ENCODE assay signal across 19 cellular contexts in the genomic region with DNA sequence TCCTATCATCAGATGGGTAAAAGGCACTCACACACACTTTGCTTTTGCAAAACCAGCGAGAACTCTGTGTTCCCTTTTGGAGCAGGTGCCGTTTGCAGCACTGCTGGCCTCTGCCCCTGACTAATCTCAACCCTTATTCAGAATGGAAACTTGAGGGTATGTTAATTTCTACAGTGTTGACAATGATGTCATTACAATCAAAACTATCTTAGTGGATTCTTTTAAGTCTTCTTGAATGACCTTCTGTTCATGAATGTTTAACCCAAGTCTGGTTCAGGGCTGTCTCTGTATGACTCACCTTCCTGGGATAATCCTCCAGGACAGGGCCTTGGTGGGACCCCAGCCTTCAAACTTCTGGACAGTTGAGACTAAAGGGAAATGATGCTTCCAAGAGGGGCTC.
DNase-seq lines count a peak whose midpoint lies in the region; ATAC-seq, FAIRE-seq and TF ChIP-seq lines count a peak whose summit lies in the region.
"Had no signal": no experiment of that assay in that cellular context is flagged by ENCODE, and none has a peak within 500 bp of the region (broad histone marks: within the 10 kb centered on the region; RNA-seq: fewer than 3 reads in every experiment).

No MANE protein-coding gene starts in this region.

- WGBS in A549 (ENCODE audit: missing lambda C conversion rate): 62% methylated on average over 2 of the region's 2 CpGs

- no peaks in the 10 kb centered on the region for H3K27me3 ChIP-seq in RWPE2 (ENCODE audit: insufficient read depth, poor library complexity, severe bottlenecking)
- H3K27me3 ChIP-seq: MG63 had no signal

- no peak overlapping the region for H3K4me2 ChIP-seq in A549
- H3K4me2 ChIP-seq: PC-9 had no signal

- ATAC-seq in A549 (peak in 1 of 2 experiments; percentile 43; a peak in 2 of 6 replicates), RWPE2 (ENCODE audit: low read depth) (peak; percentile 40)
- ATAC-seq: GM12878, Right ventricle myocardium inferior, SK-N-SH treated with all-trans-retinoic acid at 6 μM for 48 hours had no signal

- CTCF ChIA-PET in A549 (lab: Yijun Ruan, JAX): no interaction called here

- H3K27ac ChIP-seq in A549 (no peak overlapping the region), RWPE2 (ENCODE audit: poor library complexity, severe bottlenecking) (no peak overlapping the region)
- H3K27ac ChIP-seq: C4-2B, PC-9 had no signal

- FAIRE-seq in A549 (lab: Jason Lieb, UNC): no peak
- FAIRE-seq in urothelium cell line (lab: Jason Lieb, UNC): no peak
- FAIRE-seq: GM12878, GM18507 had no signal

- no peaks in the 10 kb centered on the region for H3K4me1 ChIP-seq in A549
- no peaks in the 10 kb centered on the region for H3K4me1 ChIP-seq in RWPE2 (ENCODE audit: insufficient read depth, poor library complexity, severe bottlenecking)
- H3K4me1 ChIP-seq: HAP-1 had no signal

- H3K4me3 ChIP-seq in A549: no peak overlapping the region
- no peak overlapping the region for H3K4me3 ChIP-seq in RWPE2 (ENCODE audit: severe bottlenecking)
- H3K4me3 ChIP-seq: GM12878, HAP-1, MG63, PC-9 had no signal

- peak in 1 of 2 experiments; percentile 31 for DNase-seq in A549 (ENCODE audit: low read depth in 1 of 2, low spot score in 1 of 2)
- peak; percentile 47 for DNase-seq in HT1080 (ENCODE audit: low read depth)
- DNase-seq in RWPE2 (ENCODE audit: low spot score): peak; percentile 39
- peak; percentile 86 for DNase-seq in kidney tubule cell (ENCODE audit: low spot score)
- no peak for DNase-seq in GF-D8 (lab: John Stamatoyannopoulos, UW)
- DNase-seq in urothelium cell line (ENCODE audit: low spot score): no peak
- no peak for DNase-seq in ureter (ENCODE audit: low spot score)
- DNase-seq in activated CD4-positive, alpha-beta T cell treated with anti-CD3 and anti-CD28 coated beads, Interleukin-2, amount 50 U/mL, for 4 hours: no peak
- DNase-seq: MG63, NCI-H1105, NCI-H1694 treated with DMSO at 0.1 percent for 48 hours, NCI-H446, PC-9 had no signal

- no peak for TF ChIP-seq CTCF in A549 (IDR thresholded peaks at IDR 0.05)
- no peak for TF ChIP-seq CTCF in RWPE2 (IDR thresholded peaks at IDR 0.05; ENCODE audit: poor library complexity, severe bottlenecking)

- no peak for TF ChIP-seq POLR2A in A549 (IDR thresholded peaks at IDR 0.05; ENCODE audit: low read length)

- TF ChIP-seq RAD21 in A549 (conservative IDR thresholded peaks at IDR 0.05 in 1 of 2, IDR thresholded peaks at IDR 0.05 in 1 of 2): no peak

- no peaks in the 10 kb centered on the region for H3K9me3 ChIP-seq in A549
- H3K9me3 ChIP-seq in RWPE2 (ENCODE audit: severe bottlenecking): no peaks in the 10 kb centered on the region
- H3K9me3 ChIP-seq: HAP-1, MG63 had no signal

- TF ChIP-seq EP300 in A549 (IDR thresholded peaks at IDR 0.05): no peak

- POLR2A ChIA-PET in A549 (lab: Yijun Ruan, JAX): no interaction called here

- 0 out of 2 replicates have a peak, but pooled peaks cover 4% of the 10 kb centered on the region for H3K36me3 ChIP-seq in RWPE2 (ENCODE audit: low read depth)
- H3K36me3 ChIP-seq: HAP-1, MG63 had no signal

TF ChIP-seq in A549, 52 proteins besides CTCF, POLR2A, EP300 and RAD21:
- no peak for TF ChIP-seq HOXB5 (CRISPR knock-in tag; IDR thresholded peaks at IDR 0.05)
- TF ChIP-seq PHF8 (IDR thresholded peaks at IDR 0.05; ENCODE audit: borderline replicate concordance, low read depth): no peak
- no peak for TF ChIP-seq FOSL2 (IDR thresholded peaks at IDR 0.05)
- TF ChIP-seq FOSL2 (CRISPR knock-in tag; IDR thresholded peaks at IDR 0.05): peak; percentile 41; the same call in 1 of the 2 replicates

Comparison
In these comparisons a context has a peak if more than half of its experiments do, and no peak if none do; other contexts are left out.
1. DNase-seq: peak in HT1080 (single experiment), RWPE2 (single experiment) and kidney tubule cell (single experiment); none in GF-D8 (single experiment), urothelium cell line (single experiment), ureter (single experiment) and activated CD4-positive, alpha-beta T cell treated with anti-CD3 and anti-CD28 coated beads, Interleukin-2, amount 50 U/mL, for 4 hours (0 of 2).